ENCODE assay signal across 15 cellular contexts in the genomic region with DNA sequence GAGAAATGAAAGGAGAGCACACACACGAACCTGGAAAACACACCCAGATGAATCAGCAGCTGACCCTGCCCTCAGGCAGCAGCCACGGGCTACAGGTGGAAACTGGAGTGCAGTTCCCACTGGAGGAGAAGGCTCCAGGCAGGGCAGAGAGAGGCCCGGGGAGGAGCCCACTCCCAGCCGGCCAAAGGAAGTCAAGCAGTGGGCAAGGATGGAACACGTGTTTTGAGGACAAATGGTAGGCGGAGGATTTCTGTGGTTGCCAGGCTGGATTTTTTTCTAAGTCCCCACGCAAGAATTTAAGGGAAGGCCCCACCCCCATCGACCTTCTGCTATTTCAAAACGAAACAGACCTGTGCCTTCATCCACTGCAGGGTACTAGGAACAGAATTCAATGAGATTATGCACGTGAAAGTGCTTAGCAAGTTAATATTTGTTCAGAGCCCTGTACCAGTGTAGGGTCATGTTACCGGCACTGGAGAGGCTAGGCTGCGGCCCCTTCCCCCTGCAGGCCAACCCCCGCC. TPM values are rescaled to one million over a fixed set of nuclear protein-coding genes. Genes with fewer than 3 reads are reported as not detected.
DNase-seq lines count a peak whose midpoint lies in the region; ATAC-seq and TF ChIP-seq lines count a peak whose summit lies in the region.
"Had no signal": no experiment of that assay in that cellular context is flagged by ENCODE, and none has a peak within 500 bp of the region (broad histone marks: within the 10 kb centered on the region; RNA-seq: fewer than 3 reads in every experiment).

No MANE protein-coding gene starts in this region.

- TF ChIP-seq CTCF in HEK293 (tag by site-specific recombination; IDR thresholded peaks at IDR 0.05), result no peak

- intact Hi-C loops in left ventricle myocardium superior (cut with micrococcal nuclease), result no loop called here

- H3K9me3 ChIP-seq in HEK293 (ENCODE audit: control insufficient read depth, insufficient read depth, low read depth, low read length), result no peaks in the 10 kb centered on the region
- H3K9me3 ChIP-seq: SK-N-SH had no signal

- DNase-seq in NCI-H748 (lab: John Stamatoyannopoulos, UW; ENCODE audit: unreplicated experiment), result peak; percentile 39
- no peak for DNase-seq in left ventricle myocardium superior
- DNase-seq in renal cortical epithelial cell (ENCODE audit: low read depth), result peak; percentile 44
- no peak for DNase-seq in GOT3 (lab: John Stamatoyannopoulos, UW)
- DNase-seq in ecto neural progenitor cell (ENCODE audit: low spot score), result no peak
- DNase-seq in amniotic stem cell (lab: John Stamatoyannopoulos, UW), result no peak
- DNase-seq: activated CD8-positive, alpha-beta T cell treated with anti-CD3 and anti-CD28 coated beads for 36 hours; activated effector memory CD4-positive, alpha-beta T cell treated with Interleukin-2 at 50 U/mL for 16 hours; head of caudate nucleus; NCI-H1930; right cardiac atrium; SK-N-SH; stimulated activated CD4-positive, alpha-beta T cell treated with anti-CD3 and anti-CD28 coated beads, Interleukin-2, amount 100 ng/mL, for 24 hours had no signal

- no peak overlapping the region for H3K27ac ChIP-seq in HEK293 (ENCODE audit: extremely low read depth, low read depth, low read length)

- POLR2A ChIA-PET in HEK293 (lab: Yijun Ruan, JAX), result no interaction called here

- no peak overlapping the region for H3K4me3 ChIP-seq in HEK293 (ENCODE audit: low read depth, low read length)

- ATAC-seq in left ventricle myocardium superior (peak; percentile 46), HG03025 (IDR thresholded peaks at IDR 0.05; ENCODE audit: low FRiP score, unreplicated experiment) (no peak)
- ATAC-seq: activated CD8-positive, alpha-beta T cell treated with anti-CD3 and anti-CD28 coated beads for 36 hours had no signal

- no peaks in the 10 kb centered on the region for H3K36me3 ChIP-seq in HEK293 (ENCODE audit: control insufficient read depth in 2 of 2, insufficient read depth in 1 of 2, low read length in 2 of 2)

- CTCF ChIA-PET in HEK293 (lab: Yijun Ruan, JAX), result no interaction called here

- H3K4me1 ChIP-seq in HEK293 (ENCODE audit: control insufficient read depth, insufficient read depth, low read length), result peaks cover 12% of the 10 kb centered on the region

TF ChIP-seq in HEK293, 187 proteins besides CTCF, POLR2A, EP300 and RAD21 (continues in another document):
- 0 out of 2 replicates have a peak, but pooled peaks have one; percentile 36 for TF ChIP-seq EGR2 (tag by site-specific recombination; IDR thresholded peaks at IDR 0.05; ENCODE audit: low read depth)
- TF ChIP-seq ZBTB21 (tag by site-specific recombination; IDR thresholded peaks at IDR 0.05), result no peak
- no peak for TF ChIP-seq ZNF792 (tag by site-specific recombination; IDR thresholded peaks at IDR 0.05)
- TF ChIP-seq, protein P1, sequence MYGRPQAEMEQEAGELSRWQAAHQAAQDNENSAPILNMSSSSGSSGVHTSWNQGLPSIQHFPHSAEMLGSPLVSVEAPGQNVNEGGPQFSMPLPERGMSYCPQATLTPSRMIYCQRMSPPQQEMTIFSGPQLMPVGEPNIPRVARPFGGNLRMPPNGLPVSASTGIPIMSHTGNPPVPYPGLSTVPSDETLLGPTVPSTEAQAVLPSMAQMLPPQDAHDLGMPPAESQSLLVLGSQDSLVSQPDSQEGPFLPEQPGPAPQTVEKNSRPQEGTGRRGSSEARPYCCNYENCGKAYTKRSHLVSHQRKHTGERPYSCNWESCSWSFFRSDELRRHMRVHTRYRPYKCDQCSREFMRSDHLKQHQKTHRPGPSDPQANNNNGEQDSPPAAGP (tag by site-specific recombination; IDR thresholded peaks at IDR 0.05), result no peak
- TF ChIP-seq, protein P2, sequence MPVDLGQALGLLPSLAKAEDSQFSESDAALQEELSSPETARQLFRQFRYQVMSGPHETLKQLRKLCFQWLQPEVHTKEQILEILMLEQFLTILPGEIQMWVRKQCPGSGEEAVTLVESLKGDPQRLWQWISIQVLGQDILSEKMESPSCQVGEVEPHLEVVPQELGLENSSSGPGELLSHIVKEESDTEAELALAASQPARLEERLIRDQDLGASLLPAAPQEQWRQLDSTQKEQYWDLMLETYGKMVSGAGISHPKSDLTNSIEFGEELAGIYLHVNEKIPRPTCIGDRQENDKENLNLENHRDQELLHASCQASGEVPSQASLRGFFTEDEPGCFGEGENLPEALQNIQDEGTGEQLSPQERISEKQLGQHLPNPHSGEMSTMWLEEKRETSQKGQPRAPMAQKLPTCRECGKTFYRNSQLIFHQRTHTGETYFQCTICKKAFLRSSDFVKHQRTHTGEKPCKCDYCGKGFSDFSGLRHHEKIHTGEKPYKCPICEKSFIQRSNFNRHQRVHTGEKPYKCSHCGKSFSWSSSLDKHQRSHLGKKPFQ (tag by site-specific recombination; IDR thresholded peaks at IDR 0.05), result peak; percentile 46; the same call in 1 of the 2 replicates
- no peak for TF ChIP-seq ZNF211 (tag by site-specific recombination; IDR thresholded peaks at IDR 0.05; ENCODE audit: low read depth)
- TF ChIP-seq, protein P3, sequence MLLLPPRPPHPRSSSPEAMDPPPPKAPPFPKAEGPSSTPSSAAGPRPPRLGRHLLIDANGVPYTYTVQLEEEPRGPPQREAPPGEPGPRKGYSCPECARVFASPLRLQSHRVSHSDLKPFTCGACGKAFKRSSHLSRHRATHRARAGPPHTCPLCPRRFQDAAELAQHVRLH (tag by site-specific recombination; IDR thresholded peaks at IDR 0.05), result no peak
- TF ChIP-seq TRIM28 (IDR thresholded peaks at IDR 0.05; ENCODE audit: borderline replicate concordance, low read length), result no peak
- peak; percentile 43; the same call in 1 of the 2 replicates for TF ChIP-seq SCRT2 (tag by site-specific recombination; IDR thresholded peaks at IDR 0.05)
- TF ChIP-seq, protein P4, sequence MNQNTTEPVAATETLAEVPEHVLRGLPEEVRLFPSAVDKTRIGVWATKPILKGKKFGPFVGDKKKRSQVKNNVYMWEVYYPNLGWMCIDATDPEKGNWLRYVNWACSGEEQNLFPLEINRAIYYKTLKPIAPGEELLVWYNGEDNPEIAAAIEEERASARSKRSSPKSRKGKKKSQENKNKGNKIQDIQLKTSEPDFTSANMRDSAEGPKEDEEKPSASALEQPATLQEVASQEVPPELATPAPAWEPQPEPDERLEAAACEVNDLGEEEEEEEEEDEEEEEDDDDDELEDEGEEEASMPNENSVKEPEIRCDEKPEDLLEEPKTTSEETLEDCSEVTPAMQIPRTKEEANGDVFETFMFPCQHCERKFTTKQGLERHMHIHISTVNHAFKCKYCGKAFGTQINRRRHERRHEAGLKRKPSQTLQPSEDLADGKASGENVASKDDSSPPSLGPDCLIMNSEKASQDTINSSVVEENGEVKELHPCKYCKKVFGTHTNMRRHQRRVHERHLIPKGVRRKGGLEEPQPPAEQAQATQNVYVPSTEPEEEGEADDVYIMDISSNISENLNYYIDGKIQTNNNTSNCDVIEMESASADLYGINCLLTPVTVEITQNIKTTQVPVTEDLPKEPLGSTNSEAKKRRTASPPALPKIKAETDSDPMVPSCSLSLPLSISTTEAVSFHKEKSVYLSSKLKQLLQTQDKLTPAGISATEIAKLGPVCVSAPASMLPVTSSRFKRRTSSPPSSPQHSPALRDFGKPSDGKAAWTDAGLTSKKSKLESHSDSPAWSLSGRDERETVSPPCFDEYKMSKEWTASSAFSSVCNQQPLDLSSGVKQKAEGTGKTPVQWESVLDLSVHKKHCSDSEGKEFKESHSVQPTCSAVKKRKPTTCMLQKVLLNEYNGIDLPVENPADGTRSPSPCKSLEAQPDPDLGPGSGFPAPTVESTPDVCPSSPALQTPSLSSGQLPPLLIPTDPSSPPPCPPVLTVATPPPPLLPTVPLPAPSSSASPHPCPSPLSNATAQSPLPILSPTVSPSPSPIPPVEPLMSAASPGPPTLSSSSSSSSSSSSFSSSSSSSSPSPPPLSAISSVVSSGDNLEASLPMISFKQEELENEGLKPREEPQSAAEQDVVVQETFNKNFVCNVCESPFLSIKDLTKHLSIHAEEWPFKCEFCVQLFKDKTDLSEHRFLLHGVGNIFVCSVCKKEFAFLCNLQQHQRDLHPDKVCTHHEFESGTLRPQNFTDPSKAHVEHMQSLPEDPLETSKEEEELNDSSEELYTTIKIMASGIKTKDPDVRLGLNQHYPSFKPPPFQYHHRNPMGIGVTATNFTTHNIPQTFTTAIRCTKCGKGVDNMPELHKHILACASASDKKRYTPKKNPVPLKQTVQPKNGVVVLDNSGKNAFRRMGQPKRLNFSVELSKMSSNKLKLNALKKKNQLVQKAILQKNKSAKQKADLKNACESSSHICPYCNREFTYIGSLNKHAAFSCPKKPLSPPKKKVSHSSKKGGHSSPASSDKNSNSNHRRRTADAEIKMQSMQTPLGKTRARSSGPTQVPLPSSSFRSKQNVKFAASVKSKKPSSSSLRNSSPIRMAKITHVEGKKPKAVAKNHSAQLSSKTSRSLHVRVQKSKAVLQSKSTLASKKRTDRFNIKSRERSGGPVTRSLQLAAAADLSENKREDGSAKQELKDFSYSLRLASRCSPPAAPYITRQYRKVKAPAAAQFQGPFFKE (tag by site-specific recombination; IDR thresholded peaks at IDR 0.05; ENCODE audit: borderline replicate concordance), result no peak
- TF ChIP-seq SCRT1 (tag by site-specific recombination; IDR thresholded peaks at IDR 0.05; ENCODE audit: borderline replicate concordance), result no peak
- TF ChIP-seq, protein P5, sequence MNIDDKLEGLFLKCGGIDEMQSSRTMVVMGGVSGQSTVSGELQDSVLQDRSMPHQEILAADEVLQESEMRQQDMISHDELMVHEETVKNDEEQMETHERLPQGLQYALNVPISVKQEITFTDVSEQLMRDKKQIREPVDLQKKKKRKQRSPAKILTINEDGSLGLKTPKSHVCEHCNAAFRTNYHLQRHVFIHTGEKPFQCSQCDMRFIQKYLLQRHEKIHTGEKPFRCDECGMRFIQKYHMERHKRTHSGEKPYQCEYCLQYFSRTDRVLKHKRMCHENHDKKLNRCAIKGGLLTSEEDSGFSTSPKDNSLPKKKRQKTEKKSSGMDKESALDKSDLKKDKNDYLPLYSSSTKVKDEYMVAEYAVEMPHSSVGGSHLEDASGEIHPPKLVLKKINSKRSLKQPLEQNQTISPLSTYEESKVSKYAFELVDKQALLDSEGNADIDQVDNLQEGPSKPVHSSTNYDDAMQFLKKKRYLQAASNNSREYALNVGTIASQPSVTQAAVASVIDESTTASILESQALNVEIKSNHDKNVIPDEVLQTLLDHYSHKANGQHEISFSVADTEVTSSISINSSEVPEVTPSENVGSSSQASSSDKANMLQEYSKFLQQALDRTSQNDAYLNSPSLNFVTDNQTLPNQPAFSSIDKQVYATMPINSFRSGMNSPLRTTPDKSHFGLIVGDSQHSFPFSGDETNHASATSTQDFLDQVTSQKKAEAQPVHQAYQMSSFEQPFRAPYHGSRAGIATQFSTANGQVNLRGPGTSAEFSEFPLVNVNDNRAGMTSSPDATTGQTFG (tag by site-specific recombination; IDR thresholded peaks at IDR 0.05; ENCODE audit: borderline replicate concordance), result no peak
- TF ChIP-seq BCL11B (tag by site-specific recombination; IDR thresholded peaks at IDR 0.05; ENCODE audit: low read depth), result no peak
- TF ChIP-seq ZNF777 (tag by site-specific recombination; IDR thresholded peaks at IDR 0.05; ENCODE audit: borderline replicate concordance), result no peak

RNA-seq across cellular contexts. Expression of a gene that starts 6.8 kb away (rescaled TPM):
- total RNA-seq in left ventricle myocardium superior (8.9 TPM), renal cortical epithelial cell (5.8 and 13.5 TPM in 2 replicates)

Comparison
In these comparisons a context has a peak if more than half of its experiments do, and no peak if none do; other contexts are left out.
1. DNase-seq: peak in NCI-H748 (single experiment) and renal cortical epithelial cell (single experiment); none in left ventricle myocardium superior (single experiment), GOT3 (single experiment), ecto neural progenitor cell (single experiment) and amniotic stem cell (single experiment).